Comparison of ENCODE assay signal across 16 cellular contexts in the genomic region with DNA sequence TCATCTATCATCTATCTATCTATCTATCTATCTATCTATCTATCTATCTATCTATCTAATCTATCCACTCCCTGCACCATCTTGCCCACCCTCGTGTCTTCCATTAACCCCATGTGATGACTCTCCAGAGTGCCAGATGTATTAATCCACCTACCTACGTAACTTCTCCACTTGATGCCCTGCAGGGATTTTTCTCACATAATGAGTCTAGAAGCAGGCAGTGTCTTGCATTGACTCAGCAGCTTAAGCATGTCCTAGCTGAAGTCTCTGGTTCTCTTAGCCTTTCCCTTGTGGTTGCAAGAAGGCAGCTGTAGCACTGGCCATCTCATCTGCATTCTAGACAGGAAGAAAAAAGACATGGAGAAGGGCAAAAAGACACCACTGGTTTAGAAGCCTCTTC.
DNase-seq lines count a peak whose midpoint lies in the region; ATAC-seq and TF ChIP-seq lines count a peak whose summit lies in the region.
"Had no signal": no experiment of that assay in that cellular context is flagged by ENCODE, and none has a peak within 500 bp of the region (broad histone marks: within the 10 kb centered on the region; RNA-seq: fewer than 3 reads in every experiment).

No MANE protein-coding gene starts in this region.

- intact Hi-C loops in mammary epithelial cell (cut with micrococcal nuclease) (no loop called here), ascending aorta (cut with DNase I) (no loop called here)

- in situ Hi-C loops in mammary epithelial cell (cut with MboI; ENCODE audit: low sequenced_read_pairs in 2 of 2), result no loop called here

- peaks cover 32% of the 10 kb centered on the region for H3K4me1 ChIP-seq in MM.1S (ENCODE audit: low read length)
- no peaks in the 10 kb centered on the region for H3K4me1 ChIP-seq in mammary epithelial cell (ENCODE audit: insufficient read depth, low read length)
- peaks cover 5 to 15% of the 10 kb centered on the region in 2 donors for H3K4me1 ChIP-seq in ascending aorta
- H3K4me1 ChIP-seq: BE2C had no signal

- no TSS peak for BruUV-seq in mammary epithelial cell (replicated peaks; lab: Mats Ljungman, UMichigan)

- no peak overlapping the region for H3K9ac ChIP-seq in MM.1S (ENCODE audit: low read length)
- no peak overlapping the region for H3K9ac ChIP-seq in mammary epithelial cell (ENCODE audit: insufficient read depth, low read length)
- H3K9ac ChIP-seq: GM23248 had no signal

- CTCF ChIA-PET in mammary epithelial cell (lab: Charles Lee; ENCODE audit: low non-redundant PET), result no interaction called here

- DNase-seq in MM.1S (no peak), mammary epithelial cell (peak; percentile 67), epithelial cell of prostate (ENCODE audit: low read depth, low spot score) (peak; percentile 12), D341Med (ENCODE audit: low spot score) (no peak), ascending aorta (ENCODE audit: low spot score in 2 of 2) (no peak)
- DNase-seq: BE2C; CD4-positive, alpha-beta memory T cell; DMS153; DMS79 treated with DMSO at 0.1 percent for 48 hours; EL; GDM1; GM23248; IMR-90 had no signal

- H3K27ac ChIP-seq in MM.1S (ENCODE audit: low read length) (no peak overlapping the region; the same call in 1 of the 2 replicates), mammary epithelial cell (ENCODE audit: insufficient read depth, low read depth, low read length) (no peak overlapping the region), epithelial cell of prostate (no peak overlapping the region), ascending aorta (no peak overlapping the region)
- H3K27ac ChIP-seq: C4-2B, GM23248 had no signal

- H3K4me3 ChIP-seq in MM.1S (ENCODE audit: low read length) (no peak overlapping the region), mammary epithelial cell (replicated peaks in 1 of 3; ENCODE audit: insufficient read depth in 1 of 3, low read depth in 2 of 3, low read length in 3 of 3) (no peak overlapping the region), ascending aorta (no peak overlapping the region)
- H3K4me3 ChIP-seq: GM23248 had no signal

- 50% methylated on average over 2 of the region's 2 CpGs for WGBS in mammary epithelial cell (ENCODE audit: low coverage, missing lambda C conversion rate)

- H3K9me3 ChIP-seq in MM.1S (replicated peaks; ENCODE audit: insufficient read depth, low read length) (no peaks in the 10 kb centered on the region), mammary epithelial cell (replicated peaks; ENCODE audit: insufficient read depth, low read length) (no peaks in the 10 kb centered on the region), ascending aorta (no peaks in the 10 kb centered on the region)
- H3K9me3 ChIP-seq: BE2C had no signal

- no peak for TF ChIP-seq CTCF in MM.1S (IDR thresholded peaks at IDR 0.05; ENCODE audit: low read length)
- no peak for TF ChIP-seq CTCF in mammary epithelial cell (conservative IDR thresholded peaks at IDR 0.05 in 1 of 2, IDR thresholded peaks at IDR 0.05 in 1 of 2; ENCODE audit: extremely low read depth in 1 of 2, insufficient read depth in 1 of 2, low read depth in 1 of 2, low read length in 2 of 2)
- no peak for TF ChIP-seq CTCF in ascending aorta (IDR thresholded peaks at IDR 0.05)

- dilution Hi-C loops in mammary epithelial cell (cut with HindIII; ENCODE audit: low sequenced_read_pairs), result no loop called here

- H4K20me1 ChIP-seq in MM.1S (ENCODE audit: insufficient read depth, low read length), result no peaks in the 10 kb centered on the region
- no peaks in the 10 kb centered on the region for H4K20me1 ChIP-seq in mammary epithelial cell (ENCODE audit: insufficient read depth, low read length)

- no peak for ATAC-seq in GM19452 (IDR thresholded peaks at IDR 0.05; ENCODE audit: unreplicated experiment)
- ATAC-seq in GM21529 (IDR thresholded peaks at IDR 0.05; ENCODE audit: unreplicated experiment), result no peak

- H3K79me2 ChIP-seq in MM.1S (ENCODE audit: low read length), result no peaks in the 10 kb centered on the region
- H3K79me2 ChIP-seq in mammary epithelial cell (ENCODE audit: insufficient read depth, low read length), result no peaks in the 10 kb centered on the region

- H3K9me2 ChIP-seq in MM.1S (replicated peaks; ENCODE audit: insufficient read depth, low read length), result no peaks in the 10 kb centered on the region

- no peaks in the 10 kb centered on the region for H3K27me3 ChIP-seq in MM.1S (replicated peaks; ENCODE audit: insufficient read depth, low read length)
- no peaks in the 10 kb centered on the region for H3K27me3 ChIP-seq in mammary epithelial cell (ENCODE audit: insufficient read depth, low read length)
- no peaks in the 10 kb centered on the region for H3K27me3 ChIP-seq in ascending aorta
- H3K27me3 ChIP-seq: BE2C had no signal

- H2AFZ ChIP-seq in MM.1S (ENCODE audit: low read length) (peak overlapping the region; percentile 43; the same call in 1 of the 2 replicates), mammary epithelial cell (ENCODE audit: low read depth, low read length) (no peak overlapping the region)
- H2AFZ ChIP-seq: GM23248 had no signal

- H3K4me2 ChIP-seq in MM.1S (ENCODE audit: low read depth, low read length), result peak overlapping the region; percentile 80; the same call in 1 of the 2 replicates
- no peak overlapping the region for H3K4me2 ChIP-seq in mammary epithelial cell (ENCODE audit: insufficient read depth, low read depth, low read length)

- H3K36me3 ChIP-seq in MM.1S (replicated peaks; ENCODE audit: insufficient read depth, low read length) (no peaks in the 10 kb centered on the region), mammary epithelial cell (ENCODE audit: insufficient read depth, low read length) (no peaks in the 10 kb centered on the region), ascending aorta (no peaks in the 10 kb centered on the region)
- H3K36me3 ChIP-seq: BE2C had no signal

- H3F3A ChIP-seq in MM.1S (ENCODE audit: insufficient read depth, low read length), result no peaks in the 10 kb centered on the region

Comparison
In these comparisons a context has a peak if more than half of its experiments do, and no peak if none do; other contexts are left out.
1. DNase-seq: peak in mammary epithelial cell (single experiment) and epithelial cell of prostate (single experiment); none in MM.1S (single experiment), D341Med (single experiment) and ascending aorta (0 of 2).